9 cellular contexts compared by ENCODE assay signal in the genomic region with DNA sequence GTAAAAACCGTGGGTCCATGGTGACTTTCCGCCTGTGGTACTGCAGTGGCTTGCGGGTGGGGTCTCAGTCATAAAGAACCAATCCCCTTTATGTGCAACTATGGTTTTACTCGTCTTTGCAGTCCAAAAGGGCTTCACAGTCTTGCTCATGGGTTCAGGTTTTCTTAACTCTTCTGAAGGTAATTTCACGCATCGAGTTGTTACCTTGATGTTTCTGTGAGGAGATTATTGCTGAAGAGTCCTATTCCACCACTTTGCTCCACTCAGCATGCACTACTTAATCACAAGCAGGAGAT. TPM values are rescaled to one million over a fixed set of nuclear protein-coding genes. Genes with fewer than 3 reads are reported as not detected.
DNase-seq lines count a peak whose midpoint lies in the region; ATAC-seq, FAIRE-seq and TF ChIP-seq lines count a peak whose summit lies in the region.
"Had no signal": no experiment of that assay in that cellular context is flagged by ENCODE, and none has a peak within 500 bp of the region (broad histone marks: within the 10 kb centered on the region; RNA-seq: fewer than 3 reads in every experiment).

No MANE protein-coding gene starts in this region.

- 25% methylated on average over 6 of the region's 6 CpGs for WGBS in K562 (ENCODE audit: insufficient coverage, low coverage, missing lambda C conversion rate)

- H4K20me1 ChIP-seq in K562 (replicated peaks; ENCODE audit: control insufficient read depth, insufficient read depth, low read length) = no peaks in the 10 kb centered on the region
- H4K20me1 ChIP-seq in osteoblast (ENCODE audit: insufficient read depth, low read length) = no peaks in the 10 kb centered on the region

- FAIRE-seq in K562 (lab: Jason Lieb, UNC) = no peak

- H3K4me2 ChIP-seq in K562 (ENCODE audit: insufficient read depth, low read length) = peak overlapping the region; percentile 66
- peak overlapping the region; percentile 65 for H3K4me2 ChIP-seq in osteoblast (ENCODE audit: insufficient read depth, low read length)

- no peak overlapping the region for H3K9ac ChIP-seq in K562 (ENCODE audit: insufficient read depth in 1 of 2, low read depth in 2 of 2, low read length in 2 of 2)

- no peaks in the 10 kb centered on the region for H3K9me1 ChIP-seq in K562 (ENCODE audit: control insufficient read depth, insufficient read depth, low read length)

- no peaks in the 10 kb centered on the region for H3K36me3 ChIP-seq in GM06990 (ENCODE audit: control insufficient read depth, insufficient read depth, low read length)
- H3K36me3 ChIP-seq in K562 (ENCODE audit: control insufficient read depth, insufficient read depth, low read length) = no peaks in the 10 kb centered on the region
- no peaks in the 10 kb centered on the region for H3K36me3 ChIP-seq in osteoblast (ENCODE audit: insufficient read depth, low read length)
- no peaks in the 10 kb centered on the region for H3K36me3 ChIP-seq in upper lobe of right lung
- H3K36me3 ChIP-seq: HAP-1 had no signal

- H3K4me1 ChIP-seq in K562 (replicated peaks in 1 of 2; ENCODE audit: control insufficient read depth in 2 of 2, insufficient read depth in 2 of 2, low read length in 2 of 2) = no peaks in the 10 kb centered on the region; a peak in 1 of 5 replicates
- H3K4me1 ChIP-seq in osteoblast (ENCODE audit: insufficient read depth, low read length) = no peaks in the 10 kb centered on the region
- no peaks in the 10 kb centered on the region for H3K4me1 ChIP-seq in upper lobe of right lung
- H3K4me1 ChIP-seq: HAP-1 had no signal

- H3K27me3 ChIP-seq in GM06990 (replicated peaks; ENCODE audit: control insufficient read depth, insufficient read depth, low read length) = no peaks in the 10 kb centered on the region
- H3K27me3 ChIP-seq in K562 (ENCODE audit: control insufficient read depth in 2 of 2, insufficient read depth in 2 of 2, low read length in 2 of 2) = no peaks in the 10 kb centered on the region
- H3K27me3 ChIP-seq in osteoblast (ENCODE audit: insufficient read depth, low read length) = no peaks in the 10 kb centered on the region
- no peaks in the 10 kb centered on the region for H3K27me3 ChIP-seq in upper lobe of right lung

- H3K27ac ChIP-seq in K562 (ENCODE audit: extremely low read depth, low read depth, low read length) = no peak overlapping the region
- no peak overlapping the region for H3K27ac ChIP-seq in osteoblast (ENCODE audit: low read depth, low read length)
- H3K27ac ChIP-seq in upper lobe of right lung = no peak overlapping the region

- in situ Hi-C loops in K562 (cut with MboI) = loop anchor here (5.0 kb wide), 2 partner anchors 76 to 841 kb away; no protein-coding TSS in a partner anchor

- no peak for TF ChIP-seq RAD21 in K562 (CRISPR knock-in tag; conservative IDR thresholded peaks at IDR 0.05 in 1 of 2, IDR thresholded peaks at IDR 0.05 in 1 of 2)

- no peak for TF ChIP-seq EP300 in K562 (IDR thresholded peaks at IDR 0.05; ENCODE audit: low read length)

- H3K79me2 ChIP-seq in K562 (ENCODE audit: control insufficient read depth, insufficient read depth, low read length) (no peaks in the 10 kb centered on the region), osteoblast (ENCODE audit: insufficient read depth, low read length) (no peaks in the 10 kb centered on the region)

- ATAC-seq in HG03060 (IDR thresholded peaks at IDR 0.05; ENCODE audit: low read depth, unreplicated experiment) (peak; percentile 16), K562 (no peak; the same call in 2 of the 3 replicates), GM21529 (IDR thresholded peaks at IDR 0.05; ENCODE audit: unreplicated experiment) (no peak), GM21526 (IDR thresholded peaks at IDR 0.05; ENCODE audit: low FRiP score, unreplicated experiment) (no peak), Right ventricle myocardium superior (ENCODE audit: poor library complexity) (no peak), upper lobe of right lung (no peak)

- H2AFZ ChIP-seq in K562 (ENCODE audit: low read depth, low read length) = peak overlapping the region; percentile 87
- peak overlapping the region; percentile 91 for H2AFZ ChIP-seq in osteoblast (ENCODE audit: low read length)

- POLR2A ChIA-PET in K562 (lab: Yijun Ruan, JAX) = no interaction called here

- H3K9me3 ChIP-seq in K562 (replicated peaks; ENCODE audit: control insufficient read depth, insufficient read depth, low read depth, low read length) (no peaks in the 10 kb centered on the region; the same call in 1 of the 2 replicates), osteoblast (ENCODE audit: low read depth, low read length) (no peaks in the 10 kb centered on the region), upper lobe of right lung (no peaks in the 10 kb centered on the region)
- H3K9me3 ChIP-seq: HAP-1 had no signal

- BruUV-seq in K562 (replicated peaks; lab: Mats Ljungman, UMichigan) = no TSS peak

- no peak for TF ChIP-seq POLR2A in K562 (conservative IDR thresholded peaks at IDR 0.05)

- no peak for TF ChIP-seq CTCF in GM06990 (IDR thresholded peaks at IDR 0.05; ENCODE audit: insufficient read depth, low read length, poor library complexity, severe bottlenecking)
- no peak for TF ChIP-seq CTCF in K562 (IDR thresholded peaks at IDR 0.05 in 2 of 3, conservative IDR thresholded peaks at IDR 0.05 in 1 of 3; ENCODE audit: insufficient read depth in 2 of 3, low read depth in 1 of 3, low read length in 3 of 3)
- TF ChIP-seq CTCF in osteoblast (IDR thresholded peaks at IDR 0.05; ENCODE audit: extremely low read depth, low read depth, low read length) = no peak
- TF ChIP-seq CTCF in upper lobe of right lung (IDR thresholded peaks at IDR 0.05) = no peak

- DNase-seq in GM06990 (ENCODE audit: extremely low read depth, insufficient read length) (peak; percentile 62), K562 (ENCODE audit: extremely low read depth in 1 of 4, low spot score in 3 of 4) (no peak), osteoblast (ENCODE audit: insufficient read length, low spot score, missing footprints) (no peak), Right ventricle myocardium superior (no peak), upper lobe of right lung (no peak)

- H3K4me3 ChIP-seq in GM06990 (replicated peaks; ENCODE audit: low read depth, low read length) (no peak overlapping the region), K562 (no peak overlapping the region), osteoblast (ENCODE audit: insufficient read depth, low read length) (peak overlapping the region; percentile 66), upper lobe of right lung (no peak overlapping the region)
- H3K4me3 ChIP-seq: HAP-1 had no signal

- CTCF ChIA-PET in K562 (lab: Yijun Ruan, JAX; ENCODE audit: low intra/inter-chr PET ratio) = interaction anchor here (1.1 to 2.0 kb wide), 3 partner anchors 64 to 201 kb away, joined by 3 to 15 read pairs (median 3); no protein-coding TSS in a partner anchor

- intact Hi-C loops in K562 (cut with micrococcal nuclease) = loop anchor here (1.0 to 10.0 kb wide), 6 partner anchors 62 to 840 kb away; no protein-coding TSS in a partner anchor
- intact Hi-C loops in Right ventricle myocardium superior (cut with DNase I) = loop anchor here (10.0 kb wide), 1 partner anchor 74 kb away; no protein-coding TSS in a partner anchor
- intact Hi-C loops in upper lobe of right lung (cut with DNase I) = loop anchor here (5.0 kb wide), 1 partner anchor 71 kb away; no protein-coding TSS in a partner anchor

TF ChIP-seq in K562, 482 proteins besides CTCF, POLR2A, EP300 and RAD21 (continues in another document):
- TF ChIP-seq ZNF584 (CRISPR knock-in tag; IDR thresholded peaks at IDR 0.05; ENCODE audit: low read depth) = no peak
- TF ChIP-seq ZNF121 (CRISPR knock-in tag; conservative IDR thresholded peaks at IDR 0.05) = no peak

RNA-seq across cellular contexts. Expression of gene F8, which starts 41.5 kb away (rescaled TPM):
- 1.9 and 2.1 TPM in 2 replicates for total RNA-seq in K562 (2011; cell fraction: chromatin; rRNA removed; ENCODE audit: low replicate concordance)
- 0.33 and 0.66 TPM in 2 replicates for total RNA-seq in K562 (2011; cell fraction: nucleolus; rRNA removed)
- 0.95 and 2.0 TPM in 2 replicates for total RNA-seq in K562 (2011; cell fraction: nucleoplasm; rRNA removed)
- total RNA-seq in K562 (2014; rRNA removed) (0.59 and 1.3 TPM in 2 replicates), K562 (2014; rRNA removed; fragmentation: Illumina TruSeq; extraction: Trizol) (0.91 and 0.93 TPM in 2 replicates), K562 (2015; rRNA removed; fragmentation: Illumina TruSeq; extraction: Trizol) (1.7 and 2.2 TPM in 2 replicates), K562 (2021) (1.2 and 1.8 TPM in 2 replicates), osteoblast (10.9 and 12.1 TPM in 2 replicates), Right ventricle myocardium superior (38.9 TPM), upper lobe of right lung (12.7 TPM)
- polyA plus RNA-seq in K562 (2011; rRNA removed) (3.8 and 6.4 TPM in 2 replicates), K562 (2014; fragmentation: Illumina TruSeq; extraction: Trizol) (0.78 and 0.95 TPM in 2 replicates), K562 (2014; fragmentation: Nextera tagmentation; extraction: Ambion mirVana) (under 1 TPM; 0.80 to 0.91 TPM), K562 (2014; rRNA removed) (0.12 and 0.41 TPM in 2 replicates)
- 1.4 and 2.9 TPM in 2 replicates for polyA plus RNA-seq in K562 (2011; cell fraction: cytosol; rRNA removed)
- polyA plus RNA-seq in K562 (2011; cell fraction: nucleus; rRNA removed) = 2.5 and 4.6 TPM in 2 replicates
- 2.8 and 5.7 TPM in 2 replicates for polyA plus RNA-seq in K562 (2012)
- 4.3 and 17.2 TPM in 2 replicates for polyA minus RNA-seq in K562 (2011; rRNA and poly(A)+ RNA removed)
- polyA minus RNA-seq in K562 (2011; cell fraction: cytosol; rRNA and poly(A)+ RNA removed) = 1.7 and 4.0 TPM in 2 replicates
- polyA minus RNA-seq in K562 (2011; cell fraction: nucleus; rRNA and poly(A)+ RNA removed) = 0.94 and 6.9 TPM in 2 replicates

RNA-seq across cellular contexts. Expression of gene FUNDC2, which starts 45.6 kb away (rescaled TPM):
- 19.4 and 29.9 TPM in 2 replicates for total RNA-seq in K562 (2011; cell fraction: chromatin; rRNA removed; ENCODE audit: low replicate concordance)
- total RNA-seq in K562 (2011; cell fraction: nucleolus; rRNA removed) = 10.5 and 15.9 TPM in 2 replicates
- total RNA-seq in K562 (2011; cell fraction: nucleoplasm; rRNA removed) = 31.0 and 39.1 TPM in 2 replicates
- total RNA-seq in K562 (2014; rRNA removed) (50.3 and 50.6 TPM in 2 replicates), K562 (2014; rRNA removed; fragmentation: Illumina TruSeq; extraction: Trizol) (123 and 140 TPM in 2 replicates), K562 (2015; rRNA removed; fragmentation: Illumina TruSeq; extraction: Trizol) (90.4 and 98.8 TPM in 2 replicates), K562 (2021) (90.2 and 91.2 TPM in 2 replicates), osteoblast (46.6 and 47.4 TPM in 2 replicates), Right ventricle myocardium superior (366 TPM), upper lobe of right lung (79.1 TPM)
- polyA plus RNA-seq in K562 (2011; rRNA removed) (235 and 257 TPM in 2 replicates), K562 (2014; fragmentation: Illumina TruSeq; extraction: Trizol) (143 and 170 TPM in 2 replicates), K562 (2014; fragmentation: Nextera tagmentation; extraction: Ambion mirVana) (100 to 1,000 TPM; 146 to 185 TPM), K562 (2014; rRNA removed) (99.2 and 105 TPM in 2 replicates)
- 140 and 220 TPM in 2 replicates for polyA plus RNA-seq in K562 (2011; cell fraction: cytosol; rRNA removed)
- polyA plus RNA-seq in K562 (2011; cell fraction: nucleus; rRNA removed) = 60.3 and 105 TPM in 2 replicates
- polyA plus RNA-seq in K562 (2012) = 96.4 and 113 TPM in 2 replicates
- polyA minus RNA-seq in K562 (2011; rRNA and poly(A)+ RNA removed) = 76.3 and 89.3 TPM in 2 replicates
- 22.1 and 31.3 TPM in 2 replicates for polyA minus RNA-seq in K562 (2011; cell fraction: cytosol; rRNA and poly(A)+ RNA removed)
- 14.8 and 25.5 TPM in 2 replicates for polyA minus RNA-seq in K562 (2011; cell fraction: nucleus; rRNA and poly(A)+ RNA removed)
